In genomic region chr9:124222918-124223720, GRCh38 we compare ENCODE assay signal across 8 cellular contexts. TPM values are rescaled to one million over a fixed set of nuclear protein-coding genes. Genes with fewer than 3 reads are reported as not detected.
DNase-seq lines count a peak whose midpoint lies in the region; ATAC-seq and TF ChIP-seq lines count a peak whose summit lies in the region.

No MANE protein-coding gene starts in this region.

- no peak for TF ChIP-seq POLR2A in HCT116 (IDR thresholded peaks at IDR 0.05; ENCODE audit: borderline replicate concordance, extremely low read depth, insufficient read depth, insufficient read length)
- no peak for TF ChIP-seq POLR2A in gastrocnemius medialis (IDR thresholded peaks at IDR 0.05)

- H3K9me2 ChIP-seq in HCT116 (ENCODE audit: insufficient read depth) = no peaks in the 10 kb centered on the region
- no peaks in the 10 kb centered on the region for H3K9me2 ChIP-seq in PC-3 (replicated peaks; ENCODE audit: low read length)

- peaks cover 8% of the 10 kb centered on the region for H3F3A ChIP-seq in PC-3 (ENCODE audit: low read length, unreplicated experiment)

- H3K4me2 ChIP-seq in HCT116 (ENCODE audit: low read length) (peak overlapping the region; percentile 3; the same call in 1 of the 2 replicates), PC-3 (ENCODE audit: low read length) (peak overlapping the region; percentile 52)

- H3K27me3 ChIP-seq in HCT116 (ENCODE audit: insufficient read depth, low read length) = no peaks in the 10 kb centered on the region
- no peaks in the 10 kb centered on the region for H3K27me3 ChIP-seq in PC-3 (ENCODE audit: low read length)
- no peaks in the 10 kb centered on the region for H3K27me3 ChIP-seq in gastrocnemius medialis

- H3K27ac ChIP-seq in HCT116 (ENCODE audit: low read depth, low read length) (no peak overlapping the region), PC-3 (ENCODE audit: low read length) (peak overlapping the region; percentile 24; the same call in 1 of the 2 replicates), gastrocnemius medialis (no peak overlapping the region)

- in situ Hi-C loops in gastrocnemius medialis (cut with MboI; ENCODE audit: low sequenced_read_pairs in 4 of 4) = no loop called here

- RAD21 ChIA-PET in HCT116 (lab: Charles Lee; ENCODE audit: low non-redundant PET in 1 of 2, low total read pairs in 2 of 2, uncharacterized antibody in 2 of 2, unreplicated experiment in 2 of 2) = no interaction called here

- no peak overlapping the region for H3K9ac ChIP-seq in HCT116 (ENCODE audit: low read length)
- no peak overlapping the region for H3K9ac ChIP-seq in PC-3 (ENCODE audit: low read length)

- CTCF ChIA-PET in HCT116 (lab: Charles Lee) = no interaction called here
- CTCF ChIA-PET in PC-3 (lab: Charles Lee) = no interaction called here

- DNase-seq in HCT116 (ENCODE audit: low read depth, low spot score) (no peak), PC-3 (peak; percentile 82), head of caudate nucleus (peak in 41 of 42 donors; percentile 24 to 87 (median 68)), gastrocnemius medialis (peak; percentile 62)
- DNase-seq in stimulated activated CD8-positive, alpha-beta memory T cell treated with anti-CD3 and anti-CD28 coated beads, Interleukin-4, amount 100 ng/mL, for 48 hours = no peak

- H3K4me3 ChIP-seq in HCT116 (replicated peaks in 1 of 2; ENCODE audit: low read depth in 1 of 2, low read length in 2 of 2) (no peak overlapping the region), PC-3 (ENCODE audit: low read length) (no peak overlapping the region), gastrocnemius medialis (no peak overlapping the region)

- no peaks in the 10 kb centered on the region for H3K36me3 ChIP-seq in HCT116 (ENCODE audit: control insufficient read depth in 1 of 2, insufficient read depth in 2 of 2, low read length in 2 of 2)
- no peaks in the 10 kb centered on the region for H3K36me3 ChIP-seq in PC-3 (ENCODE audit: low read depth, low read length)
- no peaks in the 10 kb centered on the region for H3K36me3 ChIP-seq in gastrocnemius medialis

- no peaks in the 10 kb centered on the region for H4K20me1 ChIP-seq in HCT116 (ENCODE audit: insufficient read depth)
- no peaks in the 10 kb centered on the region for H4K20me1 ChIP-seq in PC-3 (ENCODE audit: low read length)

- POLR2A ChIA-PET in HCT116 (lab: Charles Lee) = interaction anchor here (1.2 kb wide), 1 partner anchor 89 kb away, joined by 4 read pairs; no protein-coding TSS in a partner anchor
- POLR2A ChIA-PET in PC-3 (lab: Charles Lee; ENCODE audit: unreplicated experiment) = no interaction called here

- ATAC-seq in HCT116 (no peak), PC-3 (peak; percentile 33), gastrocnemius medialis (peak in 1 of 2 donors; percentile 49), GM18498 (IDR thresholded peaks at IDR 0.05; ENCODE audit: unreplicated experiment) (no peak), GM19467 (IDR thresholded peaks at IDR 0.05; ENCODE audit: unreplicated experiment) (no peak), GM18870 (IDR thresholded peaks at IDR 0.05; ENCODE audit: unreplicated experiment) (no peak)

- no TSS peak for BruUV-seq in HCT116 (replicated peaks; lab: Mats Ljungman, UMichigan)
- no TSS peak for BruUV-seq in PC-3 (replicated peaks; lab: Mats Ljungman, UMichigan)

- TF ChIP-seq RAD21 in HCT116 (IDR thresholded peaks at IDR 0.05; ENCODE audit: low read depth) = no peak

- H2AFZ ChIP-seq in HCT116 (ENCODE audit: low read depth, low read length, poor library complexity, severe bottlenecking) (no peak overlapping the region), PC-3 (ENCODE audit: low read length) (no peak overlapping the region)

- TF ChIP-seq CTCF in HCT116 (IDR thresholded peaks at IDR 0.05 in 2 of 3, conservative IDR thresholded peaks at IDR 0.05 in 1 of 3; ENCODE audit: borderline replicate concordance in 1 of 3, insufficient read depth in 1 of 3, low read depth in 2 of 3, low read length in 2 of 3) = no peak
- TF ChIP-seq CTCF in PC-3 (conservative IDR thresholded peaks at IDR 0.05; ENCODE audit: low read depth, low read length) = no peak
- TF ChIP-seq CTCF in gastrocnemius medialis (IDR thresholded peaks at IDR 0.05 in 4 of 5, conservative IDR thresholded peaks at IDR 0.05 in 1 of 5) = no peak

- intact Hi-C loops in HCT116 (cut with micrococcal nuclease) = no loop called here
- intact Hi-C loops in PC-3 (cut with micrococcal nuclease) = loop anchor here (5.0 kb wide), 1 partner anchor 34 kb away; the partner anchor contains the start of gene NEK6
- intact Hi-C loops in head of caudate nucleus (cut with DNase I) = no loop called here
- intact Hi-C loops in gastrocnemius medialis (cut with DNase I; ENCODE audit: low total_unique reads) = no loop called here

- H3K9me3 ChIP-seq in HCT116 (ENCODE audit: control insufficient read depth in 1 of 2, insufficient read depth in 1 of 2, low read depth in 1 of 2, low read length in 2 of 2) (no peaks in the 10 kb centered on the region), PC-3 (ENCODE audit: low read length) (no peaks in the 10 kb centered on the region), gastrocnemius medialis (no peaks in the 10 kb centered on the region)

- H3K4me1 ChIP-seq in HCT116 (ENCODE audit: control insufficient read depth in 1 of 2, insufficient read depth in 2 of 2, low read length in 2 of 2) (peaks cover 15 to 28% of the 10 kb centered on the region in 2 experiments), PC-3 (ENCODE audit: insufficient read depth, low read length) (peaks cover 53% of the 10 kb centered on the region), gastrocnemius medialis (peaks cover 5 to 6% of the 10 kb centered on the region in 2 donors)

- no peaks in the 10 kb centered on the region for H3K79me2 ChIP-seq in HCT116 (ENCODE audit: insufficient read depth, low read length)
- H3K79me2 ChIP-seq in PC-3 (ENCODE audit: low read length) = no peaks in the 10 kb centered on the region

TF ChIP-seq in HCT116, 20 proteins besides CTCF, POLR2A, EP300 and RAD21:
- no peak for TF ChIP-seq CEBPB (IDR thresholded peaks at IDR 0.05; ENCODE audit: low read depth)
- TF ChIP-seq SRF (IDR thresholded peaks at IDR 0.05; ENCODE audit: low read depth) = no peak
- TF ChIP-seq EZH2 (IDR thresholded peaks at IDR 0.05) = no peak
- no peak for TF ChIP-seq POLR2AphosphoS5 (IDR thresholded peaks at IDR 0.05; ENCODE audit: low read depth, low read length)
- TF ChIP-seq FOSL1 (IDR thresholded peaks at IDR 0.05; ENCODE audit: low read depth) = no peak
- TF ChIP-seq ZNF274 (IDR thresholded peaks at IDR 0.05; ENCODE audit: low read depth, low read length) = no peak
- no peak for TF ChIP-seq SP1 (IDR thresholded peaks at IDR 0.05; ENCODE audit: low read depth)
- no peak for TF ChIP-seq ELF1 (IDR thresholded peaks at IDR 0.05; ENCODE audit: borderline replicate concordance, low read depth)
- no peak for TF ChIP-seq YY1 (IDR thresholded peaks at IDR 0.05; ENCODE audit: extremely low read depth, insufficient replicate concordance, low read depth, low read length)
- no peak for TF ChIP-seq CBX3 (IDR thresholded peaks at IDR 0.05; ENCODE audit: low read depth)
- no peak for TF ChIP-seq MAX (IDR thresholded peaks at IDR 0.05)
- TF ChIP-seq EZH2phosphoT487 (IDR thresholded peaks at IDR 0.05; ENCODE audit: borderline replicate concordance) = no peak
TF ChIP-seq in HCT116: peak in this region for 0.

RNA-seq across cellular contexts. Expression of gene NEK6, which starts 34.6 kb away (rescaled TPM):
- total RNA-seq in HCT116 (2021; ENCODE audit: unreplicated experiment) (40.8 TPM), PC-3 (2014; rRNA removed) (21.1 and 22.1 TPM in 2 replicates), gastrocnemius medialis (10 to 100 TPM in 1 of 4 donors, 1 to 10 TPM in 3; 2.3 to 10.1 (median 3.5) TPM)
- polyA plus RNA-seq in HCT116 (2012) = 55.8 and 65.2 TPM in 2 replicates

Comparison
In these comparisons a context has a peak if more than half of its experiments do, and no peak if none do; other contexts are left out.
1. DNase-seq: peak in PC-3 (single experiment), head of caudate nucleus (41 of 42) and gastrocnemius medialis (2 of 2); none in HCT116 (single experiment) and stimulated activated CD8-positive, alpha-beta memory T cell treated with anti-CD3 and anti-CD28 coated beads, Interleukin-4, amount 100 ng/mL, for 48 hours (single experiment).